In genomic region chr21:41813226-41813625, GRCh38 we compare ENCODE assay signal across 33 cellular contexts. TPM values are rescaled to one million over a fixed set of nuclear protein-coding genes. Genes with fewer than 3 reads are reported as not detected.
"Had no signal": no experiment of that assay in that cellular context is flagged by ENCODE, and none has a peak within 500 bp of the region (broad histone marks: within the 10 kb centered on the region; RNA-seq: fewer than 3 reads in every experiment).

No MANE protein-coding gene starts in this region.

- H3K27me3 Mint-ChIP-seq: activated B cell treated with CpG ODN at 0.5 μM for 24 hours; activated CD4-positive, alpha-beta T cell treated with anti-CD3 and anti-CD28 coated beads, Interleukin-2, amount 10 ng/mL, durations not matched to agents 24 days and 14 days; activated CD8-positive, alpha-beta T cell treated with anti-CD3 and anti-CD28 coated beads for 36 hours; activated naive CD8-positive, alpha-beta T cell treated with anti-CD3 and anti-CD28 coated beads for 36 hours; activated T-helper 17 cell treated with anti-CD3 and anti-CD28 coated beads, Interleukin-2, amount 50 U/mL, for 72 hours; central memory CD8-positive, alpha-beta T cell had no signal

- H3K4me3 ChIP-seq: K562, SJSA1 had no signal

- ATAC-seq: activated CD8-positive, alpha-beta T cell treated with anti-CD3 and anti-CD28 coated beads for 36 hours; activated T-cell treated with anti-CD3 and anti-CD28 coated beads, Interleukin-2, amount 50 U/mL, for 72 hours; activated T-helper 17 cell treated with anti-CD3 and anti-CD28 coated beads, Interleukin-2, amount 50 U/mL, for 72 hours; K562; PC-3 had no signal

- H3K4me3 Mint-ChIP-seq: activated B cell treated with CpG ODN at 0.5 μM for 24 hours; activated CD4-positive, alpha-beta T cell treated with anti-CD3 and anti-CD28 coated beads, Interleukin-2, amount 10 ng/mL, durations not matched to agents 24 days and 14 days; activated CD8-positive, alpha-beta T cell treated with anti-CD3 and anti-CD28 coated beads for 36 hours; activated naive CD8-positive, alpha-beta T cell treated with anti-CD3 and anti-CD28 coated beads for 36 hours; activated T-cell treated with anti-CD3 and anti-CD28 coated beads, Interleukin-2, amount 50 U/mL, for 72 hours; activated T-helper 17 cell treated with anti-CD3 and anti-CD28 coated beads, Interleukin-2, amount 50 U/mL, for 72 hours; central memory CD8-positive, alpha-beta T cell; T-helper 1 cell treated with Interleukin-12 subunit alpha and Interleukin-12 subunit beta and Interleukin-4 antibody, amounts not matched to agents 30 μg/mL and 1 μg/mL, for 36 hours; T-helper 2 cell treated with Interferon-gamma antibody and Interleukin-4, amounts not matched to agents 5 μg/mL and 100 μg/mL, for 36 hours had no signal

- DNase-seq: activated B cell treated with CpG ODN at 0.5 μM for 24 hours; activated CD4-positive, alpha-beta T cell treated with anti-CD3 and anti-CD28 coated beads for 1 hour; activated CD4-positive, alpha-beta T cell treated with anti-CD3 and anti-CD28 coated beads, Interleukin-2, amount 10 ng/mL, durations not matched to agents 24 days and 14 days; activated CD4-positive, alpha-beta T cell treated with anti-CD3 and anti-CD28 coated beads, Interleukin-2, amount 50 U/mL, for 4 hours; activated CD8-positive, alpha-beta T cell treated with anti-CD3 and anti-CD28 coated beads for 36 hours; activated effector memory CD4-positive, alpha-beta T cell treated with anti-CD3 and anti-CD28 coated beads, Interleukin-2, amount 50 U/mL, for 16 hours; activated naive CD4-positive, alpha-beta T cell; activated naive CD4-positive, alpha-beta T cell treated with anti-CD3 and anti-CD28 coated beads, Interleukin-2, amount 50 U/mL, for 16 hours; activated naive CD8-positive, alpha-beta T cell treated with anti-CD3 and anti-CD28 coated beads for 36 hours; activated T-cell treated with anti-CD3 and anti-CD28 coated beads, Interleukin-2, amount 50 U/mL, for 1 hour; activated T-cell treated with anti-CD3 and anti-CD28 coated beads, Interleukin-2, amount 50 U/mL, for 72 hours; amniotic stem cell; brain microvascular endothelial cell; NCI-H1092 treated with DMSO at 0.1 percent for 48 hours; NCI-H1417; NCI-H146; NCI-H187; NCI-H2029 treated with DMSO at 0.1 percent for 48 hours; NCI-H2171; NCI-H510A; NCI-H526; NCI-H748 treated with DMSO at 0.1 percent for 48 hours; NK-92 treated with Interleukin-12 subunit alpha and Interleukin-12 subunit beta, amount 100 ng/mL, for 24 hours; PC-3; SHP77 treated with DMSO at 0.1 percent for 48 hours; SK-N-SH had no signal

- H3K27ac ChIP-seq: brain microvascular endothelial cell, SJSA1, VCaP had no signal

- H3K9me3 ChIP-seq: SJSA1, SK-N-SH had no signal

- H3K9me3 Mint-ChIP-seq: activated B cell treated with CpG ODN at 0.5 μM for 24 hours; activated CD4-positive, alpha-beta T cell treated with anti-CD3 and anti-CD28 coated beads, Interleukin-2, amount 10 ng/mL, durations not matched to agents 24 days and 14 days; activated CD8-positive, alpha-beta T cell treated with anti-CD3 and anti-CD28 coated beads for 36 hours; activated naive CD8-positive, alpha-beta T cell treated with anti-CD3 and anti-CD28 coated beads for 36 hours; activated T-cell treated with anti-CD3 and anti-CD28 coated beads, Interleukin-2, amount 50 U/mL, for 72 hours; activated T-helper 17 cell treated with anti-CD3 and anti-CD28 coated beads, Interleukin-2, amount 50 U/mL, for 72 hours; central memory CD8-positive, alpha-beta T cell; T-helper 1 cell treated with Interleukin-12 subunit alpha and Interleukin-12 subunit beta and Interleukin-4 antibody, amounts not matched to agents 30 μg/mL and 1 μg/mL, for 36 hours; T-helper 2 cell treated with Interferon-gamma antibody and Interleukin-4, amounts not matched to agents 5 μg/mL and 100 μg/mL, for 36 hours had no signal

- H3K4me1 Mint-ChIP-seq: activated T-helper 17 cell treated with anti-CD3 and anti-CD28 coated beads, Interleukin-2, amount 50 U/mL, for 72 hours; central memory CD8-positive, alpha-beta T cell had no signal

- H3K27ac Mint-ChIP-seq: activated B cell treated with CpG ODN at 0.5 μM for 24 hours; activated CD4-positive, alpha-beta T cell treated with anti-CD3 and anti-CD28 coated beads, Interleukin-2, amount 10 ng/mL, durations not matched to agents 24 days and 14 days; activated CD8-positive, alpha-beta T cell treated with anti-CD3 and anti-CD28 coated beads for 36 hours; activated naive CD8-positive, alpha-beta T cell treated with anti-CD3 and anti-CD28 coated beads for 36 hours; activated T-cell treated with anti-CD3 and anti-CD28 coated beads, Interleukin-2, amount 50 U/mL, for 72 hours; activated T-helper 17 cell treated with anti-CD3 and anti-CD28 coated beads, Interleukin-2, amount 50 U/mL, for 72 hours; T-helper 1 cell treated with Interleukin-12 subunit alpha and Interleukin-12 subunit beta and Interleukin-4 antibody, amounts not matched to agents 30 μg/mL and 1 μg/mL, for 36 hours; T-helper 2 cell treated with Interferon-gamma antibody and Interleukin-4, amounts not matched to agents 5 μg/mL and 100 μg/mL, for 36 hours had no signal

- H3K9ac ChIP-seq: SK-N-SH had no signal

- H3K27me3 ChIP-seq: brain microvascular endothelial cell, SJSA1 had no signal

- H3K4me2 ChIP-seq: SK-N-SH had no signal

RNA-seq across cellular contexts. Expression of gene RIPK4, which starts 46.4 kb away (rescaled TPM):
- total RNA-seq: activated CD4-positive, alpha-beta T cell treated with anti-CD3 and anti-CD28 coated beads, Interleukin-2, amount 10 ng/mL, durations not matched to agents 24 days and 14 days; K562 had no signal
- polyA plus RNA-seq: K562 had no signal
